ENCODE assay signal across 8 cellular contexts in the genomic region with DNA sequence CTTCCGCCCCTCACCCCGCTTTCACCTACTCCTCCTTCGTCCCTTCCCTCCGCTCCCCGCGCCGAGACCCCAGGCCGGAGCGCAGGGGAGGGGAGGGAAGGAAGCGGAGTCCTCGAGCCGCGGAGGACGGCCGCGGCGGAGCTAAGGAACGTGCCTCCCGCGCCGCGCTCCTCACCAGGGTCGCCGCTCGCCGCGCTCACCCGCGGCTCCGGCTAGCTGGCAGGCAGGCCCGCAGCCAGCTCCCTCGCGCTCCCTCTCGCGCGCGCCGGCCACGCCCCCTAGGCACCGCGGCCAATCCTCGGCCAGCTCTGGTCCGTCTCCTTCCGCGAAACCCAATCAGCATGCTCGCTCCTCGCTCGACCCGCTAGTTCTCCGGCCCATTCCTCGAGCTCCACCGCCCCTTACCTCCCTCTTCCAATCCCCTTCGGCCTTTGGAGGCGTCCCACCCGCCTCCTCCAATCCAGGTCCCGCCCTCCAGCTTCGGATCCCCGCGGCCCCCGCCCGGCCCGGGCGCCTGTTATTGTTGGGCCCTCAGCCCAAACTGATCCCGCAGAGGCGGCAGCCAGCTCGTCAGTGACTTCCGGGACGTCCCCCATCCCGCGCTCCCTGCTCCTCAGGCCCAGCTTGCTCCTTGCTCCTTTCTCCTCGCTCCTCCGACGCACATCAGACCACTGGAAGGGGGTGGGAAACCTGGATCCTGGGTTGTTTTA.
DNase-seq lines count a peak whose midpoint lies in the region; ATAC-seq lines count a peak whose summit lies in the region.

A gene with protein sequence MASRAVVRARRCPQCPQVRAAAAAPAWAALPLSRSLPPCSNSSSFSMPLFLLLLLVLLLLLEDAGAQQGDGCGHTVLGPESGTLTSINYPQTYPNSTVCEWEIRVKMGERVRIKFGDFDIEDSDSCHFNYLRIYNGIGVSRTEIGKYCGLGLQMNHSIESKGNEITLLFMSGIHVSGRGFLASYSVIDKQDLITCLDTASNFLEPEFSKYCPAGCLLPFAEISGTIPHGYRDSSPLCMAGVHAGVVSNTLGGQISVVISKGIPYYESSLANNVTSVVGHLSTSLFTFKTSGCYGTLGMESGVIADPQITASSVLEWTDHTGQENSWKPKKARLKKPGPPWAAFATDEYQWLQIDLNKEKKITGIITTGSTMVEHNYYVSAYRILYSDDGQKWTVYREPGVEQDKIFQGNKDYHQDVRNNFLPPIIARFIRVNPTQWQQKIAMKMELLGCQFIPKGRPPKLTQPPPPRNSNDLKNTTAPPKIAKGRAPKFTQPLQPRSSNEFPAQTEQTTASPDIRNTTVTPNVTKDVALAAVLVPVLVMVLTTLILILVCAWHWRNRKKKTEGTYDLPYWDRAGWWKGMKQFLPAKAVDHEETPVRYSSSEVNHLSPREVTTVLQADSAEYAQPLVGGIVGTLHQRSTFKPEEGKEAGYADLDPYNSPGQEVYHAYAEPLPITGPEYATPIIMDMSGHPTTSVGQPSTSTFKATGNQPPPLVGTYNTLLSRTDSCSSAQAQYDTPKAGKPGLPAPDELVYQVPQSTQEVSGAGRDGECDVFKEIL (minus strand): TSS at position 231 of the 710 bp plus-strand sequence. CDS start 369 bp downstream, outside the sequence.

- no peaks in the 10 kb centered on the region for H3K27me3 ChIP-seq in layer of hippocampus (ENCODE audit: control insufficient read depth, insufficient read depth, low read length)

- DNase-seq in Ammon's horn (ENCODE audit: low spot score) = peak; percentile 100
- DNase-seq in GM19238 (ENCODE audit: insufficient read length, low spot score) = peak; percentile 97
- peak; percentile 92 for DNase-seq in NCI-H510A (lab: John Stamatoyannopoulos, UW)
- DNase-seq in activated CD4-positive, alpha-beta T cell treated with anti-CD3 and anti-CD28 coated beads, Interleukin-2, amount 50 U/mL, for 1 hour = peak; percentile 88
- DNase-seq in cortex of kidney (lab: John Stamatoyannopoulos, UW) = peak; percentile 68
- DNase-seq in stimulated activated CD4-positive, alpha-beta T cell treated with anti-CD3 and anti-CD28 coated beads, Interleukin-1b, Interleukin-23, amount 100 ng/mL, for 24 hours (ENCODE audit: low read depth in 4 of 4, low spot score in 1 of 4) = peak; percentile 66 to 89 (median 82)

- H3K27ac ChIP-seq in layer of hippocampus (ENCODE audit: low read depth, low read length) = peak within 1 kb of the TSS; percentile 81

- peak; percentile 99 for ATAC-seq in HG03439 (IDR thresholded peaks at IDR 0.05; ENCODE audit: unreplicated experiment)

Comparison
In these comparisons a context has a peak if more than half of its experiments do, and no peak if none do; other contexts are left out.
1. Peak in every context shown above with its lines: DNase-seq, ATAC-seq and H3K27ac ChIP-seq.